7 cellular contexts compared by ENCODE assay signal in the genomic region with DNA sequence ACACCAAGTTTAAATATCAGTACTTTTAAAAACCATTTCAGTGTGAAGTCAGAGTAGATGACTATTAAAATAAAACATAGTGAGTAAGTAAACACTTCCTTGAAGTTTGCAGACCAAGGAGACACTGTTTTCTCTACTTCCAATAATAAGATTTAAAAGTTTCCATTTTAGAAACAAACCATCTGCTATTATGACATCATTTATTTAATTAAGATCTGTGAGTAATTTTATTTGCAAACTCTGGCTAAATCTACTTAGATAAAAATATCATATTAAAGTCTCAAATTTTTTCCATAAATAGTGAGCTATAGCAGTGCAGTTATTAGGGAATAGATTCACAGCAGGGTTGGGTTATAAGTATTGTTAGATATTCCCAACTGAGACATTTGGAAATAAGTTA.
"Had no signal": no experiment of that assay in that cellular context is flagged by ENCODE, and none has a peak within 500 bp of the region (broad histone marks: within the 10 kb centered on the region; RNA-seq: fewer than 3 reads in every experiment).

No MANE protein-coding gene starts in this region.

- FAIRE-seq: HTR-8/SVneo had no signal

- H2AFZ ChIP-seq: GM23248 had no signal

- ATAC-seq: HCT116 had no signal

- H3K4me1 ChIP-seq: HAP-1 had no signal

- H3K36me3 ChIP-seq: HAP-1 had no signal

- H3K27ac ChIP-seq: GM23248 had no signal

- H3K9me3 ChIP-seq: HAP-1 had no signal

- H3K4me3 ChIP-seq: GM23248, HAP-1 had no signal

- DNase-seq: GM23248, GOT3, H7, HFFc6 had no signal

- H3K9ac ChIP-seq: GM23248 had no signal
